In the genomic region with DNA sequence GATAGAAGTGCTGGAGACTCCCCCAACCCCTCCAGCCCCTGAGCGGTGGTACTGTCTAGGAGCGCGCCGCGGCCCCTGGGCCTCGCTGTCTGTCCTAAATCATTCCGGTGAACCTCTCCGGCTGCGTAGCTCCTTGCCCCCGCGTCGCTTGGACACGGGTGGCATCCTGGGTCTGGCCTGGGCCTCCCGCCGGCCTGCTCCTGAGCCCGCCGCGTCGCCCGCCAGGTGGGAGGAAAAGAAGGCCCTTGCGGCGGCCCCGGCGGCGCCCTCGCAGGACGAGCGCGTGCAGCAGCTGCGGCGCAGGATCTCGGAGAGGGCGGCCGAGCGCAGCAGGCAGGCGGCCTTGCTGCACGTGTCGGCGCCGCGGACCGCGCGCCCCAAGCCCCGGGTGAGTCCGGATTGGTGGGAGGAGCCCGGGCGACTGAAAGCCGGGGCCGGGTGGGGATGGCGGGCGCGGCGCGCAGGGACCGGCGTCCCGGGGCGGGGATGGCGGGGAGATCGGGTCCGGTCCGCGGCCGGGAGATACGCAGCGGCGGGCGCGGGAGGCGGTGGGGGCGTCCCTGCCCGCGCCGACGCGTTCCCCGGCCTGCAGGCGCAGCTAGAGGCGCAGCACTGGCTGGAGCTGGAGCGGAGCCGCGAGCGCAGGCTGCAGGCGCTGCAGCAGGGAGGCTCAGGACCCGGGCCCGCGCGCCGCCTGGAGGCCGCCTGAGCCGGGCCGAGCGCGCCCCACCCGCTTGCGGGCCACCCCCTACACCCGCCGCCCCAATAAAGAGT, we compare ENCODE assay signal across 8 cellular contexts. TPM values are rescaled to one million over a fixed set of nuclear protein-coding genes. Genes with fewer than 3 reads are reported as not detected.
DNase-seq lines count a peak whose midpoint lies in the region; ATAC-seq and TF ChIP-seq lines count a peak whose summit lies in the region.

No MANE protein-coding gene starts in this region.

- 37% methylated on average over 9 of the region's 99 CpGs for WGBS in suprapubic skin

- no peaks in the 10 kb centered on the region for H3K9me3 Mint-ChIP-seq in CD4-positive, alpha-beta T cell
- no peaks in the 10 kb centered on the region for H3K9me3 Mint-ChIP-seq in activated naive CD4-positive, alpha-beta T cell treated with anti-CD3 and anti-CD28 coated beads for 36 hours

- no peaks in the 10 kb centered on the region for H3K9me3 ChIP-seq in CD4-positive, alpha-beta T cell (ENCODE audit: control insufficient read depth, low read length)
- no peaks in the 10 kb centered on the region for H3K9me3 ChIP-seq in suprapubic skin

- CTCF ChIA-PET in CD4-positive, alpha-beta T cell (lab: Charles Lee), result interaction anchor here (0.6 to 1.9 kb wide), 8 partner anchors 10 to 242 kb away, joined by 3 to 9 read pairs (median 4); partner anchors contain the start of gene CFAP99
- CTCF ChIA-PET in RWPE1 (lab: Yijun Ruan, JAX), result interaction anchor here (0.7 kb wide), 1 partner anchor 32 kb away, joined by 4 read pairs; no protein-coding TSS in a partner anchor
- CTCF ChIA-PET in activated naive CD4-positive, alpha-beta T cell treated with anti-CD3 and anti-CD28 coated beads for 36 hours (lab: Charles Lee), result interaction anchor here (0.7 to 1.4 kb wide), 5 partner anchors 49 to 245 kb away, joined by 3 to 4 read pairs (median 3); partner anchors contain the start of genes HAUS3 and POLN

- H3K27ac ChIP-seq in CD4-positive, alpha-beta T cell (ENCODE audit: low read depth, low read length), result no peak overlapping the region
- H3K27ac ChIP-seq in RWPE1 (peak overlapping the region; percentile 36; the same call in 1 of the 2 replicates), suprapubic skin (no peak overlapping the region)

- ATAC-seq in CD4-positive, alpha-beta T cell (ENCODE audit: poor library complexity), result peak; percentile 98
- peak; percentile 78 for ATAC-seq in GM19452 (IDR thresholded peaks at IDR 0.05; ENCODE audit: unreplicated experiment)

- intact Hi-C loops in CD4-positive, alpha-beta T cell (cut with DNase I, micrococcal nuclease), result loop anchor here in 1 of 2 experiments (2.0 to 10.0 kb wide), 4 partner anchors 42 to 748 kb away; partner anchors contain the start of gene SLBP
- intact Hi-C loops in activated naive CD4-positive, alpha-beta T cell treated with anti-CD3 and anti-CD28 coated beads for 36 hours (cut with micrococcal nuclease), result loop anchor here (1.0 to 10.0 kb wide), 4 partner anchors 44 to 738 kb away; partner anchors contain the start of genes CFAP99, TACC3, TMEM129 and ZFYVE28

- no peaks in the 10 kb centered on the region for H3K36me3 Mint-ChIP-seq in CD4-positive, alpha-beta T cell (ENCODE audit: low read depth)
- H3K36me3 Mint-ChIP-seq in activated naive CD4-positive, alpha-beta T cell treated with anti-CD3 and anti-CD28 coated beads for 36 hours (ENCODE audit: low read depth), result no peaks in the 10 kb centered on the region

- H3K4me1 ChIP-seq in suprapubic skin, result peaks cover 14% of the 10 kb centered on the region

- no peaks in the 10 kb centered on the region for H3K27me3 Mint-ChIP-seq in CD4-positive, alpha-beta T cell
- H3K27me3 Mint-ChIP-seq in activated naive CD4-positive, alpha-beta T cell treated with anti-CD3 and anti-CD28 coated beads for 36 hours (ENCODE audit: low read depth), result no peaks in the 10 kb centered on the region

- TF ChIP-seq EP300 in suprapubic skin (IDR thresholded peaks at IDR 0.05), result no peak

- TF ChIP-seq POLR2A in suprapubic skin (IDR thresholded peaks at IDR 0.05), result no peak

- H3K36me3 ChIP-seq in suprapubic skin, result no peaks in the 10 kb centered on the region

- H3K4me3 Mint-ChIP-seq in CD4-positive, alpha-beta T cell, result peak overlapping the region; percentile 85
- peak overlapping the region; percentile 58 for H3K4me3 Mint-ChIP-seq in activated naive CD4-positive, alpha-beta T cell treated with anti-CD3 and anti-CD28 coated beads for 36 hours

- TF ChIP-seq CTCF in CD4-positive, alpha-beta T cell (IDR thresholded peaks at IDR 0.05), result peak; percentile 46
- peak; percentile 72 for TF ChIP-seq CTCF in RWPE1 (conservative IDR thresholded peaks at IDR 0.05; ENCODE audit: low read depth)
- peak; percentile 31 to 66 for TF ChIP-seq CTCF in suprapubic skin (IDR thresholded peaks at IDR 0.05)

- POLR2A ChIA-PET in CD4-positive, alpha-beta T cell (lab: Charles Lee), result interaction anchor here (0.6 to 1.1 kb wide), 5 partner anchors 43 to 243 kb away, joined by 3 to 5 read pairs (median 3); partner anchors contain the start of genes CFAP99 and MXD4
- POLR2A ChIA-PET in RWPE1 (lab: Yijun Ruan, JAX; ENCODE audit: low non-redundant PET), result no interaction called here

- no peaks in the 10 kb centered on the region for H3K27me3 ChIP-seq in CD4-positive, alpha-beta T cell (ENCODE audit: control insufficient read depth, insufficient read depth, low read length)
- peaks cover 12% of the 10 kb centered on the region for H3K27me3 ChIP-seq in suprapubic skin

- H3K4me3 ChIP-seq in suprapubic skin, result peak overlapping the region; percentile 72

- DNase-seq in CD4-positive, alpha-beta T cell, result peak; percentile 40 to 75 (median 58)
- DNase-seq in HK-2 (ENCODE audit: unreplicated experiment) (peak; percentile 72), RWPE1 (ENCODE audit: low spot score) (peak; percentile 39), germinal center (ENCODE audit: low spot score) (peak; percentile 85), nucleus accumbens (lab: John Stamatoyannopoulos, UW) (peak in 47 of 56 donors; percentile 17 to 76 (median 47)), suprapubic skin (ENCODE audit: low spot score in 2 of 2) (no peak)
- peak; percentile 65 for DNase-seq in activated naive CD4-positive, alpha-beta T cell treated with anti-CD3 and anti-CD28 coated beads for 36 hours

- H3K27ac Mint-ChIP-seq in CD4-positive, alpha-beta T cell, result no peak overlapping the region
- no peak overlapping the region for H3K27ac Mint-ChIP-seq in activated naive CD4-positive, alpha-beta T cell treated with anti-CD3 and anti-CD28 coated beads for 36 hours

- H3K4me1 Mint-ChIP-seq in CD4-positive, alpha-beta T cell (ENCODE audit: low read depth), result peaks cover 12% of the 10 kb centered on the region
- peaks cover 13% of the 10 kb centered on the region for H3K4me1 Mint-ChIP-seq in activated naive CD4-positive, alpha-beta T cell treated with anti-CD3 and anti-CD28 coated beads for 36 hours (ENCODE audit: low read depth)

RNA-seq across cellular contexts. Expression of gene RNF4, which starts 6.5 kb away (rescaled TPM):
- 100 to 1,000 TPM; 106 to 109 TPM for total RNA-seq in CD4-positive, alpha-beta T cell
- 10 to 100 TPM; 69.2 to 73.1 TPM for total RNA-seq in activated naive CD4-positive, alpha-beta T cell treated with anti-CD3 and anti-CD28 coated beads for 36 hours
- 10 to 100 TPM; 31.2 to 57.2 (median 44.0) TPM for total RNA-seq in suprapubic skin

RNA-seq across cellular contexts. Expression of gene CFAP99, which starts 43.6 kb away (rescaled TPM):
- total RNA-seq in CD4-positive, alpha-beta T cell, result under 1 TPM in 1 of 2 experiments, not detected in 1; 0.17 TPM
- not detected for total RNA-seq in activated naive CD4-positive, alpha-beta T cell treated with anti-CD3 and anti-CD28 coated beads for 36 hours
- total RNA-seq in suprapubic skin, result not detected

RNA-seq across cellular contexts. Expression of gene ZFYVE28, which starts 44.0 kb away (rescaled TPM):
- total RNA-seq in CD4-positive, alpha-beta T cell, result 10 to 100 TPM; 26.2 to 28.0 TPM
- 1 to 10 TPM; 5.3 to 6.2 TPM for total RNA-seq in activated naive CD4-positive, alpha-beta T cell treated with anti-CD3 and anti-CD28 coated beads for 36 hours
- total RNA-seq in suprapubic skin, result 10 to 100 TPM in 2 of 4 donors, 1 to 10 TPM in 2; 7.6 to 21.3 (median 9.9) TPM

Comparison
In these comparisons a context has a peak if more than half of its experiments do, and no peak if none do; other contexts are left out.
1. DNase-seq: peak in CD4-positive, alpha-beta T cell (10 of 10), HK-2 (single experiment), RWPE1 (single experiment), activated naive CD4-positive, alpha-beta T cell treated with anti-CD3 and anti-CD28 coated beads for 36 hours (single experiment), germinal center (single experiment) and nucleus accumbens (47 of 56); none in suprapubic skin (0 of 2).
2. Peak in every context shown above with its lines, with median percentiles within 50 percentile points of each other: CTCF ChIP-seq.